ENCODE assay signal across 8 cellular contexts in the genomic region with DNA sequence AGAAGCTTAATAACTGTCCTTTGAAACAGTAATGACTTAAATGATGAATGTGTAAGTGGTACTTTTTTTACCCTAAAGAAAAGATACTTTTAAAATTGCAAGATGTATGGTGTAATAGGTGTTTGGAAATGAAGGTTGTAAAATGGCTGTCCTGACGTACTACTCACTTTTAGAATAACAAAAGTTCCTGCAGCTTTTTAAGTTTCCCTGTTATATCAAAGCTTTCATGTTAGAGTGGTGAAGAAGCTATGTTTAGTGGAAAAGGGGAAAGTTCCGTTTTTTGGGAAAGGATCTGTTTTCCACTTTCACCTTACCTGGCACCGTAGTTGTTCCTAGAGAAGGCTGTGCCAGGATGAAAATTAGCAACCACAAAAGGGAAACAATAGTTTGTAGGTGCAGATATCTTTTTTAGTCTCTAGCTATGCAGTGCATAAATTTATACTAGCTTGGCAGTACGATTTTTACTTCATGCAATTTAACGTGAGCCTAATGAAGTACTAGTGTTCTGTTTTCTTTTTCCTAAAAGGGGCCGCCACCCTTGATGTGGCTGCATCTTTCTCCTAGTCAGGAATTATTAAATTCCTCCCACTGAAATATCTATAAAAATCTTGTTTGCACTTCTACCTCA. TPM values are rescaled to one million over a fixed set of nuclear protein-coding genes. Genes with fewer than 3 reads are reported as not detected.
DNase-seq lines count a peak whose midpoint lies in the region; ATAC-seq lines count a peak whose summit lies in the region.

No MANE protein-coding gene starts in this region.

- no peak for DNase-seq in activated CD4-positive, alpha-beta T cell treated with anti-CD3 and anti-CD28 coated beads, Interleukin-2, amount 10 ng/mL, durations not matched to agents 24 days and 14 days
- no peak for DNase-seq in activated CD4-positive, alpha-beta T cell treated with anti-CD3 and anti-CD28 coated beads for 4 hours
- DNase-seq in activated T-helper 1 cell treated with anti-CD3 and anti-CD28 coated beads, Interleukin-12 subunit alpha, Interleukin-12 subunit beta, Interleukin-2, Interleukin-4 antibody, amounts not matched to agents 30 ng/mL and 10 ng/mL and 1 ng/mL, durations not matched to agents 14 hours and 24 hours and 36 hours (ENCODE audit: low spot score), result no peak
- no peak for DNase-seq in immature natural killer cell
- no peak for DNase-seq in GDM1 (lab: John Stamatoyannopoulos, UW)
- DNase-seq in foreskin melanocyte, result no peak

- H3K9me3 ChIP-seq in stomach smooth muscle (ENCODE audit: control insufficient read depth in 2 of 2, low read length in 2 of 2), result no peaks in the 10 kb centered on the region

- H3K27me3 ChIP-seq in stomach smooth muscle (ENCODE audit: control insufficient read depth in 1 of 2, insufficient read depth in 2 of 2, low read length in 2 of 2), result no peaks in the 10 kb centered on the region

- no peaks in the 10 kb centered on the region for H3K36me3 Mint-ChIP-seq in activated CD4-positive, alpha-beta T cell treated with anti-CD3 and anti-CD28 coated beads, Interleukin-2, amount 10 ng/mL, durations not matched to agents 24 days and 14 days (ENCODE audit: low read depth)
- H3K36me3 Mint-ChIP-seq in activated T-helper 1 cell treated with anti-CD3 and anti-CD28 coated beads, Interleukin-12 subunit alpha, Interleukin-12 subunit beta, Interleukin-2, Interleukin-4 antibody, amounts not matched to agents 30 ng/mL and 10 ng/mL and 1 ng/mL, durations not matched to agents 14 hours and 24 hours and 36 hours (ENCODE audit: low read depth), result no peaks in the 10 kb centered on the region
- peaks cover 0 to 3% (median 0%) of the 10 kb centered on the region in 3 donors for H3K36me3 Mint-ChIP-seq in immature natural killer cell

- no peaks in the 10 kb centered on the region for H3K9me3 Mint-ChIP-seq in activated CD4-positive, alpha-beta T cell treated with anti-CD3 and anti-CD28 coated beads, Interleukin-2, amount 10 ng/mL, durations not matched to agents 24 days and 14 days
- H3K9me3 Mint-ChIP-seq in activated T-helper 1 cell treated with anti-CD3 and anti-CD28 coated beads, Interleukin-12 subunit alpha, Interleukin-12 subunit beta, Interleukin-2, Interleukin-4 antibody, amounts not matched to agents 30 ng/mL and 10 ng/mL and 1 ng/mL, durations not matched to agents 14 hours and 24 hours and 36 hours, result no peaks in the 10 kb centered on the region
- H3K9me3 Mint-ChIP-seq in immature natural killer cell, result no peaks in the 10 kb centered on the region

- H3K4me3 ChIP-seq in stomach smooth muscle (ENCODE audit: low read length in 2 of 2), result peak overlapping the region; percentile 68 to 83

- H3K9ac ChIP-seq in stomach smooth muscle (ENCODE audit: low read length in 2 of 2), result peak overlapping the region; percentile 88 to 95

- peaks cover 9% of the 10 kb centered on the region for H3K4me1 ChIP-seq in stomach smooth muscle (ENCODE audit: control insufficient read depth, insufficient read depth, low read length)

- peaks cover 8% of the 10 kb centered on the region for H3K27me3 Mint-ChIP-seq in activated CD4-positive, alpha-beta T cell treated with anti-CD3 and anti-CD28 coated beads, Interleukin-2, amount 10 ng/mL, durations not matched to agents 24 days and 14 days
- peaks cover 9% of the 10 kb centered on the region for H3K27me3 Mint-ChIP-seq in activated T-helper 1 cell treated with anti-CD3 and anti-CD28 coated beads, Interleukin-12 subunit alpha, Interleukin-12 subunit beta, Interleukin-2, Interleukin-4 antibody, amounts not matched to agents 30 ng/mL and 10 ng/mL and 1 ng/mL, durations not matched to agents 14 hours and 24 hours and 36 hours (ENCODE audit: insufficient read depth)
- peaks cover 0 to 12% (median 4%) of the 10 kb centered on the region in 3 donors for H3K27me3 Mint-ChIP-seq in immature natural killer cell (ENCODE audit: low read depth in 3 of 3)

- H3K36me3 ChIP-seq in stomach smooth muscle (ENCODE audit: control insufficient read depth in 2 of 2, insufficient read depth in 2 of 2, low read length in 2 of 2), result no peaks in the 10 kb centered on the region

- H3K4me1 Mint-ChIP-seq in activated CD4-positive, alpha-beta T cell treated with anti-CD3 and anti-CD28 coated beads, Interleukin-2, amount 10 ng/mL, durations not matched to agents 24 days and 14 days, result peaks cover 11% of the 10 kb centered on the region
- peaks cover 22% of the 10 kb centered on the region for H3K4me1 Mint-ChIP-seq in activated T-helper 1 cell treated with anti-CD3 and anti-CD28 coated beads, Interleukin-12 subunit alpha, Interleukin-12 subunit beta, Interleukin-2, Interleukin-4 antibody, amounts not matched to agents 30 ng/mL and 10 ng/mL and 1 ng/mL, durations not matched to agents 14 hours and 24 hours and 36 hours (ENCODE audit: low read depth)
- peaks cover 25 to 35% of the 10 kb centered on the region in 2 donors for H3K4me1 Mint-ChIP-seq in immature natural killer cell

- no peak overlapping the region for H3K27ac Mint-ChIP-seq in activated CD4-positive, alpha-beta T cell treated with anti-CD3 and anti-CD28 coated beads, Interleukin-2, amount 10 ng/mL, durations not matched to agents 24 days and 14 days
- H3K27ac Mint-ChIP-seq in activated T-helper 1 cell treated with anti-CD3 and anti-CD28 coated beads, Interleukin-12 subunit alpha, Interleukin-12 subunit beta, Interleukin-2, Interleukin-4 antibody, amounts not matched to agents 30 ng/mL and 10 ng/mL and 1 ng/mL, durations not matched to agents 14 hours and 24 hours and 36 hours, result peak overlapping the region; percentile 95
- H3K27ac Mint-ChIP-seq in immature natural killer cell, result peak overlapping the region; percentile 89 to 97 (median 96)

- H3K4me3 Mint-ChIP-seq in activated CD4-positive, alpha-beta T cell treated with anti-CD3 and anti-CD28 coated beads, Interleukin-2, amount 10 ng/mL, durations not matched to agents 24 days and 14 days, result peak overlapping the region; percentile 93
- peak overlapping the region; percentile 95 for H3K4me3 Mint-ChIP-seq in activated T-helper 1 cell treated with anti-CD3 and anti-CD28 coated beads, Interleukin-12 subunit alpha, Interleukin-12 subunit beta, Interleukin-2, Interleukin-4 antibody, amounts not matched to agents 30 ng/mL and 10 ng/mL and 1 ng/mL, durations not matched to agents 14 hours and 24 hours and 36 hours
- peak overlapping the region; percentile 89 to 99 (median 90) for H3K4me3 Mint-ChIP-seq in immature natural killer cell

- ATAC-seq in GM21381 (IDR thresholded peaks at IDR 0.05; ENCODE audit: unreplicated experiment), result no peak

- H3K27ac ChIP-seq in stomach smooth muscle (ENCODE audit: low read length), result peak overlapping the region; percentile 89

- intact Hi-C loops in activated CD4-positive, alpha-beta T cell treated with anti-CD3 and anti-CD28 coated beads, Interleukin-2, amount 10 ng/mL, durations not matched to agents 24 days and 14 days (cut with micrococcal nuclease), result loop anchor here (2.0 to 10.0 kb wide), 7 partner anchors 21 to 683 kb away; partner anchors contain the start of gene FCHO2
- intact Hi-C loops in activated T-helper 1 cell treated with anti-CD3 and anti-CD28 coated beads, Interleukin-12 subunit alpha, Interleukin-12 subunit beta, Interleukin-2, Interleukin-4 antibody, amounts not matched to agents 30 ng/mL and 10 ng/mL and 1 ng/mL, durations not matched to agents 14 hours and 24 hours and 36 hours (cut with micrococcal nuclease), result loop anchor here (1.0 to 10.0 kb wide), 7 partner anchors 79 to 1230 kb away; partner anchors contain the start of gene MCCC2

RNA-seq across cellular contexts. Expression of gene TNPO1, which starts 1.3 kb away (rescaled TPM):
- total RNA-seq in activated CD4-positive, alpha-beta T cell treated with anti-CD3 and anti-CD28 coated beads, Interleukin-2, amount 10 ng/mL, durations not matched to agents 24 days and 14 days, result 138 TPM in 2 replicates
- total RNA-seq in activated T-helper 1 cell treated with anti-CD3 and anti-CD28 coated beads, Interleukin-12 subunit alpha, Interleukin-12 subunit beta, Interleukin-2, Interleukin-4 antibody, amounts not matched to agents 30 ng/mL and 10 ng/mL and 1 ng/mL, durations not matched to agents 14 hours and 24 hours and 36 hours, result 133 and 142 TPM in 2 replicates
- 10 to 100 TPM; 40.4 to 58.8 (median 51.2) TPM for polyA plus RNA-seq in immature natural killer cell
